Comparison of ENCODE assay signal across 8 cellular contexts in the genomic region with DNA sequence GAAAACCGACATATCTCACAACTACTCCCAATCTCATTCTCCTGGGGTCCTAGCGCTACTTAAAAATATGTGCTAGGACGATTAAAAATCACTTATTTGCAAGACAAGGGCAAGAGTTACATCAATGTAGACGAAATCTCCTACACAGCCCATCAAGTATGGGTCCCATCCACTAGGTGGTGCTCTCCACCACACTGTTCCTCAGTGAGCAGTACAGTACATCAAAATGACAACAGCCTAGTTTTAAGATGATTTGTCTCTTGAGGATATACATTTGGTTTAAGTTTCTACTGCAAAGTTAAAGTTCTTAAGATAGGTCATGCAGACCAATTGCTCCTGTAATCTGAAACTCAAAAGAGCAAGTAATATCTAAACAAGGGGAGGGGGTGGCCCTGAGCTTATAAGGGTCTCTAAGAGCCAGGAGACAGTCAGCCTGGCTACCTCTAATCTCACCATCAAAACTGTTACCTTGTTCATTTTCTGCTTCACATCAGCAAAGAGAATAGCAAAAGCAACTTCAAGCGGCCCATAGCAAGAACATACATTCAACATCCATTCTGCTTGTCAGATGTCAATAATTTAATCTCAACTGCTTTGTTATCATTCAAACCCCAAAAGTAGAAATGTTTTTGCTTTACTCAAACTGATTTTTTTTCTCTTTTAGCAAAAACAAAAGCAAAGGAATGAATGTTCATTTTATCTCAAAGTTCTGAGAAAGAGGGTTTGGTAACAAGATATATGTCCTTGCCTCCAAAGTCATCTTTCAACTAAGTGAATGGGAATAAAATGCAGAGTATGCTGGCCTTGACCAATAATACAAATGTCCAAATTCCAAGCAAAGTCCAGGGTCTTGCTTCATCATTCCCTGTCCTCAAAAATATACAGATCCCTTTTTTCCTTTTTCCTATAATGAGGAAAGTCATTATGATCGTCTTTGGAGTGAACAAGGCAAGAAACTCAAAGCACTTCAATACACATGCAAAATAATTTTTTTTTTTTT. TPM values are rescaled to one million over a fixed set of nuclear protein-coding genes. Genes with fewer than 3 reads are reported as not detected.
A peak's percentile ranks its signal among the peaks of the same experiment; 100 is the strongest.
DNase-seq lines count a peak whose midpoint lies in the region; ATAC-seq lines count a peak whose summit lies in the region.

No MANE protein-coding gene starts in this region.

- H4K91ac ChIP-seq in mesenchymal stem cell (ENCODE audit: low read length): no peak overlapping the region

- no peak overlapping the region for H3K4me3 ChIP-seq in mesenchymal stem cell (ENCODE audit: insufficient read depth in 1 of 2, low read depth in 1 of 2, low read length in 2 of 2)

- peaks cover 24% of the 10 kb centered on the region for H3K79me1 ChIP-seq in mesenchymal stem cell (replicated peaks; ENCODE audit: low read length, poor library complexity, severe bottlenecking)

- H2BK12ac ChIP-seq in mesenchymal stem cell (ENCODE audit: low read length in 2 of 2): no peak overlapping the region

- no peaks in the 10 kb centered on the region for H3K4me1 ChIP-seq in mesenchymal stem cell (ENCODE audit: control insufficient read depth, insufficient read depth, low read depth, low read length)

- H2AK5ac ChIP-seq in mesenchymal stem cell (ENCODE audit: low read length, severe bottlenecking): no peak overlapping the region

- H2AFZ ChIP-seq in mesenchymal stem cell (ENCODE audit: low read depth, low read length): no peak overlapping the region

- H3K18ac ChIP-seq in mesenchymal stem cell (ENCODE audit: low read depth in 1 of 2, low read length in 2 of 2): no peak overlapping the region

- H3K27me3 ChIP-seq in mesenchymal stem cell (ENCODE audit: control insufficient read depth in 1 of 2, insufficient read depth in 1 of 2, low read length in 2 of 2): no peaks in the 10 kb centered on the region

- H3K9me3 ChIP-seq in mesenchymal stem cell (ENCODE audit: control insufficient read depth, low read length): no peaks in the 10 kb centered on the region

- no peak overlapping the region for H3K4ac ChIP-seq in mesenchymal stem cell (ENCODE audit: low read depth in 1 of 2, low read length in 2 of 2)

- H2BK120ac ChIP-seq in mesenchymal stem cell (ENCODE audit: low read depth, low read length): no peak overlapping the region

- H4K8ac ChIP-seq in mesenchymal stem cell (ENCODE audit: low read length): no peak overlapping the region

- ATAC-seq in GM18520 (IDR thresholded peaks at IDR 0.05; ENCODE audit: unreplicated experiment) (peak; percentile 66), HG03060 (IDR thresholded peaks at IDR 0.05; ENCODE audit: low read depth, unreplicated experiment) (peak; percentile 45)

- no peak overlapping the region for H2BK15ac ChIP-seq in mesenchymal stem cell (ENCODE audit: low read depth, poor library complexity, severe bottlenecking)

- no peak overlapping the region for H3K14ac ChIP-seq in mesenchymal stem cell (ENCODE audit: low read length in 2 of 2)

- no peak overlapping the region for H3K4me2 ChIP-seq in mesenchymal stem cell (ENCODE audit: low read length, poor library complexity, severe bottlenecking)

- H3K36me3 ChIP-seq in mesenchymal stem cell (ENCODE audit: control insufficient read depth in 1 of 2, insufficient read depth in 2 of 2, low read depth in 1 of 2, low read length in 2 of 2): peaks cover 0 to 3% of the 10 kb centered on the region in 2 experiments

- WGBS in mesenchymal stem cell: 5% methylated on average over 5 of the region's 6 CpGs

- H3K23ac ChIP-seq in mesenchymal stem cell (ENCODE audit: low read length in 2 of 2): no peak overlapping the region

- H3K9ac ChIP-seq in mesenchymal stem cell (ENCODE audit: low read length): no peak overlapping the region

- no peak overlapping the region for H2BK5ac ChIP-seq in mesenchymal stem cell (ENCODE audit: low read depth, low read length, poor library complexity, severe bottlenecking)

- DNase-seq in Ammon's horn (ENCODE audit: low spot score) (peak; percentile 90), NCI-H446 treated with DMSO at 0.1 percent for 48 hours (lab: John Stamatoyannopoulos, UW) (peak; percentile 0), ecto neural progenitor cell (ENCODE audit: low spot score) (peak; percentile 75), mesenchymal stem cell (peak; percentile 80)
- peak; percentile 68 for DNase-seq in activated CD4-positive, alpha-beta T cell treated with anti-CD3 and anti-CD28 coated beads, Interleukin-2, amount 50 U/mL, for 1 hour
- DNase-seq in stimulated activated CD8-positive, alpha-beta memory T cell treated with anti-CD3 and anti-CD28 coated beads, Interleukin-2, amount 100 ng/mL, for 48 hours (ENCODE audit: low read depth in 2 of 2): peak; percentile 39 to 52

- H3K27ac ChIP-seq in mesenchymal stem cell (ENCODE audit: low read length, poor library complexity, severe bottlenecking): no peak overlapping the region

RNA-seq across cellular contexts. Expression of a gene that starts 53.1 kb away (rescaled TPM):
- polyA plus RNA-seq in mesenchymal stem cell (2013, experiment 1 of 2): 28.2 TPM
- 27.9 TPM for polyA plus RNA-seq in mesenchymal stem cell (2013, experiment 2 of 2)

Comparison
In these comparisons a context has a peak if more than half of its experiments do, and no peak if none do; other contexts are left out.
1. DNase-seq: peak in every context shown above with its lines; median percentile 90 in Ammon's horn; 80 in mesenchymal stem cell; 75 in ecto neural progenitor cell; 68 in activated CD4-positive, alpha-beta T cell treated with anti-CD3 and anti-CD28 coated beads, Interleukin-2, amount 50 U/mL, for 1 hour; 46 in stimulated activated CD8-positive, alpha-beta memory T cell treated with anti-CD3 and anti-CD28 coated beads, Interleukin-2, amount 100 ng/mL, for 48 hours; 0 in NCI-H446 treated with DMSO at 0.1 percent for 48 hours.